8 cellular contexts compared by ENCODE assay signal in genomic region chr3:69086133-69086722, GRCh38. TPM values are rescaled to one million over a fixed set of nuclear protein-coding genes. Genes with fewer than 3 reads are reported as not detected.
DNase-seq lines count a peak whose midpoint lies in the region; ATAC-seq and TF ChIP-seq lines count a peak whose summit lies in the region.

No MANE protein-coding gene starts in this region.

- peaks cover 91% of the 10 kb centered on the region for H3K4me1 Mint-ChIP-seq in brain

- H3K27me3 Mint-ChIP-seq in brain: peaks cover 21% of the 10 kb centered on the region

- no peaks in the 10 kb centered on the region for H3K27me3 ChIP-seq in skeletal muscle tissue (ENCODE audit: control insufficient read depth in 3 of 3, insufficient read depth in 3 of 3, low read length in 3 of 3)

- H3K9ac ChIP-seq in skeletal muscle tissue (ENCODE audit: low read depth in 1 of 3, low read length in 3 of 3): peak overlapping the region; percentile 97 to 98 (median 98)

- H3K9me3 ChIP-seq in skeletal muscle tissue (ENCODE audit: control insufficient read depth in 3 of 3, low read length in 3 of 3): no peaks in the 10 kb centered on the region

- peak overlapping the region; percentile 91 to 98 (median 97) for H3K4me3 Mint-ChIP-seq in brain

- H3K27ac Mint-ChIP-seq in brain: peak overlapping the region; percentile 92 to 99 (median 95)

- H3K36me3 ChIP-seq in skeletal muscle tissue (ENCODE audit: control insufficient read depth in 3 of 3, insufficient read depth in 3 of 3, low read length in 3 of 3): peaks cover 0 to 7% (median 4%) of the 10 kb centered on the region in 3 donors

- H3K4me1 ChIP-seq in skeletal muscle tissue (ENCODE audit: control insufficient read depth in 3 of 3, insufficient read depth in 3 of 3, low read length in 3 of 3): peaks cover 50 to 84% (median 75%) of the 10 kb centered on the region in 3 donors

- no peaks in the 10 kb centered on the region for H3K9me3 Mint-ChIP-seq in brain

- no peak for ATAC-seq in HG03565 (IDR thresholded peaks at IDR 0.05; ENCODE audit: unreplicated experiment)

- TF ChIP-seq CTCF in brain (conservative IDR thresholded peaks at IDR 0.05): no peak

- H3K4me3 ChIP-seq in skeletal muscle tissue (ENCODE audit: low read length in 3 of 3): peak overlapping the region; percentile 91 to 95 (median 93)

- DNase-seq in Daoy (ENCODE audit: low read depth) (peak; percentile 93), NCI-H1105 (lab: John Stamatoyannopoulos, UW) (peak; percentile 65), UCSD-AML1 (lab: John Stamatoyannopoulos, UW; ENCODE audit: unreplicated experiment) (peak; percentile 60), inferior parietal cortex (ENCODE audit: extremely low spot score) (peak; percentile 81), HuH-7.5 (ENCODE audit: low spot score) (no peak)

- H3K36me3 Mint-ChIP-seq in brain: peaks cover 11% of the 10 kb centered on the region

- peak overlapping the region; percentile 95 for H3K27ac ChIP-seq in skeletal muscle tissue (ENCODE audit: low read depth, low read length)

RNA-seq across cellular contexts. Expression of gene ARL6IP5, which starts 1.5 kb away (rescaled TPM):
- total RNA-seq in Daoy (2014; rRNA removed; shearing (Covaris generic)): 31.6 and 36.2 TPM in 2 replicates
- polyA plus RNA-seq in brain (ENCODE audit: insufficient read depth, low read depth, low replicate concordance): 76.3 TPM
- total RNA-seq in skeletal muscle tissue: 60.5 TPM

RNA-seq across cellular contexts. Expression of gene UBA3, which starts 6.1 kb away (rescaled TPM):
- total RNA-seq in Daoy (2014; rRNA removed; shearing (Covaris generic)): 59.1 and 71.0 TPM in 2 replicates
- polyA plus RNA-seq in brain (ENCODE audit: insufficient read depth, low read depth, low replicate concordance): 19.0 TPM
- total RNA-seq in skeletal muscle tissue: 48.5 TPM

RNA-seq across cellular contexts. Expression of gene TMF1, which starts 34.1 kb away (rescaled TPM):
- 11.0 and 19.3 TPM in 2 replicates for total RNA-seq in Daoy (2014; rRNA removed; shearing (Covaris generic))
- polyA plus RNA-seq in brain (ENCODE audit: insufficient read depth, low read depth, low replicate concordance): 2.5 TPM
- 12.5 TPM for total RNA-seq in skeletal muscle tissue

RNA-seq across cellular contexts. Expression of gene LMOD3, which starts 36.2 kb away (rescaled TPM):
- not detected in 2 replicates for total RNA-seq in Daoy (2014; rRNA removed; shearing (Covaris generic))
- polyA plus RNA-seq in brain (ENCODE audit: insufficient read depth, low read depth, low replicate concordance): 0.15 TPM
- 31.8 TPM for total RNA-seq in skeletal muscle tissue
